Comparison of ENCODE assay signal across 7 cellular contexts in the genomic region with DNA sequence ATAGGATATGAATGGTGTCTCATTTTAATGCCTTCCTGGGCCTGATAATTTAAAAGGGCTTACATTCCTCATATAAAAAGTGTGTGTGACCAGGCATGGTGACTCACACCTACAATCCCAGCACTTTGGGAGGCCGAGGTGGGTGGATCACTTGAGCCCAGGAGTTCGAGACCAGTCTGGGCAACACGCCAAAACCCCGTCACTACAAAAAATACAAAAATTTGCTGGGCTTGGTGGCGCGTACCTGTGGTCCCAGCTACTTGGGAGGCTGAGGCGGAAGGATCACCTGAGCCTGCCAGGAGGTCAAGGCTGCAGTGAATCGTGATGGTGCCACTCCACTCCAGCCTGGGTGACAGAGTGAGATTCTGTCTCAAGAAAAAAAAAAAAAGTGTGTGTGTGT. TPM values are rescaled to one million over a fixed set of nuclear protein-coding genes. Genes with fewer than 3 reads are reported as not detected.
DNase-seq lines count a peak whose midpoint lies in the region; TF ChIP-seq lines count a peak whose summit lies in the region.
"Not testable (repeated sequence)": the region's sequence is repeated elsewhere in the genome, so short reads cannot be mapped to it uniquely, and the experiment has no call there.

No MANE protein-coding gene starts in this region.

- not testable (repeated sequence) for H3K4me3 Mint-ChIP-seq in HFFc6

- H3K4me1 Mint-ChIP-seq in HFFc6 (ENCODE audit: low read depth): peaks cover 18% of the 10 kb centered on the region

- H3K27me3 Mint-ChIP-seq in HFFc6 (ENCODE audit: insufficient read depth): not testable (repeated sequence)

- in situ Hi-C loops in astrocyte of the spinal cord (cut with HindIII; ENCODE audit: low sequenced_read_pairs): not testable (repeated sequence)

- TF ChIP-seq CTCF in HFFc6 (IDR thresholded peaks at IDR 0.05); astrocyte of the spinal cord (IDR thresholded peaks at IDR 0.05; ENCODE audit: low read depth, low read length): not testable (repeated sequence)

- H3K4me1 ChIP-seq in SJSA1 (replicated peaks): not testable (repeated sequence)

- H3K9me3 Mint-ChIP-seq in HFFc6: not testable (repeated sequence)

- not testable (repeated sequence) for H3K27ac Mint-ChIP-seq in HFFc6

- not testable (repeated sequence) for TF ChIP-seq POLR2A in erythroblast (IDR thresholded peaks at IDR 0.05; ENCODE audit: low read length)

- not testable (repeated sequence) for H3K36me3 ChIP-seq in SJSA1

- H3K27me3 ChIP-seq in SJSA1 (replicated peaks): not testable (repeated sequence)

- DNase-seq in EH (ENCODE audit: low read depth): peak; percentile 52
- peak; percentile 51 for DNase-seq in HFFc6
- peak; percentile 73 for DNase-seq in NCI-H226
- DNase-seq in SJSA1 (ENCODE audit: low read depth in 1 of 2, low spot score in 2 of 2): peak; percentile 15 to 52
- DNase-seq in astrocyte of the spinal cord (ENCODE audit: low read depth, low spot score): peak; percentile 26
- peak; percentile 12 to 18 for DNase-seq in erythroblast (lab: John Stamatoyannopoulos, UW)
- peak; percentile 50 for DNase-seq in kidney tubule cell (ENCODE audit: low spot score)

- not testable (repeated sequence) for H3K4me3 ChIP-seq in SJSA1; astrocyte of the spinal cord (ENCODE audit: low read depth, low read length)

- not testable (repeated sequence) for H3K36me3 Mint-ChIP-seq in HFFc6 (ENCODE audit: low read depth)

- not testable (repeated sequence) for H3K27ac ChIP-seq in SJSA1

- not testable (repeated sequence) for H3K9me3 ChIP-seq in SJSA1 (replicated peaks)

RNA-seq across cellular contexts. Expression of a gene that starts 5.4 kb away (rescaled TPM):
- total RNA-seq in HFFc6 (2021; fragmentation: NEBNext Ultra II Directional; extraction: Animal tissue kit (Norgen Biotek cat#: 25700)): 10 to 100 TPM; 19.8 to 23.1 (median 21.5) TPM
- total RNA-seq in SJSA1 (2014; rRNA removed; shearing (Covaris generic)): 25.8 and 26.1 TPM in 2 replicates

Comparison
In these comparisons a context has a peak if more than half of its experiments do, and no peak if none do; other contexts are left out.
1. DNase-seq: peak in every context shown above with its lines; median percentile 73 in NCI-H226; 52 in EH; 51 in HFFc6; 50 in kidney tubule cell; 34 in SJSA1; 26 in astrocyte of the spinal cord; 15 in erythroblast.